14 cellular contexts compared by ENCODE assay signal in genomic region chr12:29517265-29517664, GRCh38. TPM values are rescaled to one million over a fixed set of nuclear protein-coding genes. Genes with fewer than 3 reads are reported as not detected.
DNase-seq lines count a peak whose midpoint lies in the region; ATAC-seq and TF ChIP-seq lines count a peak whose summit lies in the region.
"Had no signal": no experiment of that assay in that cellular context is flagged by ENCODE, and none has a peak within 500 bp of the region (broad histone marks: within the 10 kb centered on the region; RNA-seq: fewer than 3 reads in every experiment).

No MANE protein-coding gene starts in this region.

- H3K4me3 ChIP-seq in endodermal cell (ENCODE audit: low read length): no peak overlapping the region
- H3K4me3 ChIP-seq in prostate gland: no peak overlapping the region
- H3K4me3 ChIP-seq: MG63 had no signal

- no peaks in the 10 kb centered on the region for H3K9me3 ChIP-seq in endodermal cell (ENCODE audit: control insufficient read depth, low read length)
- H3K9me3 ChIP-seq in prostate gland: no peaks in the 10 kb centered on the region
- H3K9me3 ChIP-seq: MG63 had no signal

- H3K4me1 ChIP-seq in endodermal cell (ENCODE audit: control insufficient read depth, insufficient read depth, low read length): no peaks in the 10 kb centered on the region
- no peaks in the 10 kb centered on the region for H3K4me1 ChIP-seq in prostate gland (replicated peaks)

- ATAC-seq in sciatic nerve: no peak

- peak; percentile 15 to 26 for DNase-seq in SHP77 (lab: John Stamatoyannopoulos, UW)
- no peak for DNase-seq in SHP77 treated with DMSO at 0.1 percent for 48 hours (lab: John Stamatoyannopoulos, UW)
- peak; percentile 67 to 73 for DNase-seq in NCI-H526 (lab: John Stamatoyannopoulos, UW)
- DNase-seq in endodermal cell: no peak
- peak; percentile 23 for DNase-seq in prostate gland (ENCODE audit: low spot score)
- no peak for DNase-seq in NCI-H446 treated with DMSO at 0.1 percent for 48 hours (lab: John Stamatoyannopoulos, UW)
- no peak for DNase-seq in cardiac septum (ENCODE audit: low spot score)
- DNase-seq in sciatic nerve (ENCODE audit: low spot score): no peak
- DNase-seq: activated naive CD8-positive, alpha-beta T cell treated with anti-CD3 and anti-CD28 coated beads, Interleukin-2, amount 10 ng/mL, durations not matched to agents 7 days and 5 days; foreskin melanocyte; kidney glomerular epithelial cell; MG63; stimulated activated CD4-positive, alpha-beta T cell treated with anti-CD3 and anti-CD28 coated beads, Interleukin-15, amount 100 ng/mL, for 24 hours; stimulated activated CD8-positive, alpha-beta memory T cell treated with anti-CD3 and anti-CD28 coated beads, Interleukin-4, amount 100 ng/mL, for 48 hours had no signal

- H3K27ac ChIP-seq in endodermal cell (ENCODE audit: low read depth, low read length) (no peak overlapping the region), prostate gland (no peak overlapping the region)

- H3K36me3 Mint-ChIP-seq in endodermal cell (ENCODE audit: low read depth): peaks cover 52% of the 10 kb centered on the region
- H3K36me3 Mint-ChIP-seq: activated naive CD8-positive, alpha-beta T cell treated with anti-CD3 and anti-CD28 coated beads, Interleukin-2, amount 10 ng/mL, durations not matched to agents 7 days and 5 days had no signal

- WGBS in endodermal cell (ENCODE audit: insufficient coverage in 1 of 2, insufficient read length in 1 of 2), 2 experiments: 93% methylated on average over 4 to 7 of the region's 7 CpGs
- WGBS in prostate gland: 79% methylated on average over 7 of the region's 7 CpGs

- no peaks in the 10 kb centered on the region for H3K9me3 Mint-ChIP-seq in endodermal cell
- H3K9me3 Mint-ChIP-seq: activated naive CD8-positive, alpha-beta T cell treated with anti-CD3 and anti-CD28 coated beads, Interleukin-2, amount 10 ng/mL, durations not matched to agents 7 days and 5 days had no signal

- H3K36me3 ChIP-seq in endodermal cell (ENCODE audit: control insufficient read depth, insufficient read depth, low read length): peaks cover 46% of the 10 kb centered on the region
- no peaks in the 10 kb centered on the region for H3K36me3 ChIP-seq in prostate gland
- H3K36me3 ChIP-seq: MG63 had no signal

- TF ChIP-seq CTCF in endodermal cell (conservative IDR thresholded peaks at IDR 0.05): peak; percentile 39
- peak in 2 of 4 experiments; percentile 16 to 47 for TF ChIP-seq CTCF in prostate gland (IDR thresholded peaks at IDR 0.05)

- TF ChIP-seq POLR2A in prostate gland (IDR thresholded peaks at IDR 0.05): no peak

- no peak overlapping the region for H3K9ac ChIP-seq in endodermal cell (ENCODE audit: extremely low read depth, low read length, poor library complexity, severe bottlenecking)

- intact Hi-C loops in prostate gland (cut with DNase I): loop anchor here (10.0 kb wide), 1 partner anchor 1288 kb away; no protein-coding TSS in a partner anchor
- intact Hi-C loops in cardiac septum (cut with DNase I): no loop called here
- intact Hi-C loops in sciatic nerve (cut with DNase I): no loop called here

- no peaks in the 10 kb centered on the region for H3K27me3 Mint-ChIP-seq in endodermal cell (ENCODE audit: insufficient read depth)
- H3K27me3 Mint-ChIP-seq: activated naive CD8-positive, alpha-beta T cell treated with anti-CD3 and anti-CD28 coated beads, Interleukin-2, amount 10 ng/mL, durations not matched to agents 7 days and 5 days had no signal

- H3K27ac Mint-ChIP-seq in endodermal cell: no peak overlapping the region
- H3K27ac Mint-ChIP-seq: activated naive CD8-positive, alpha-beta T cell treated with anti-CD3 and anti-CD28 coated beads, Interleukin-2, amount 10 ng/mL, durations not matched to agents 7 days and 5 days had no signal

- H3K4me3 Mint-ChIP-seq in endodermal cell: no peak overlapping the region
- H3K4me3 Mint-ChIP-seq: activated naive CD8-positive, alpha-beta T cell treated with anti-CD3 and anti-CD28 coated beads, Interleukin-2, amount 10 ng/mL, durations not matched to agents 7 days and 5 days had no signal

- H3K4me1 Mint-ChIP-seq in endodermal cell: no peaks in the 10 kb centered on the region
- H3K4me1 Mint-ChIP-seq: activated naive CD8-positive, alpha-beta T cell treated with anti-CD3 and anti-CD28 coated beads, Interleukin-2, amount 10 ng/mL, durations not matched to agents 7 days and 5 days had no signal

- H3K27me3 ChIP-seq in endodermal cell (ENCODE audit: control insufficient read depth, insufficient read depth, low read length, poor library complexity, severe bottlenecking) (no peaks in the 10 kb centered on the region), prostate gland (replicated peaks; ENCODE audit: insufficient read depth) (no peaks in the 10 kb centered on the region)
- H3K27me3 ChIP-seq: MG63 had no signal

RNA-seq across cellular contexts. Expression of gene OVCH1, which starts 19.8 kb away (rescaled TPM):
- total RNA-seq in endodermal cell: under 1 TPM; 0.13 to 0.73 TPM
- polyA plus RNA-seq in endodermal cell (2013, experiment 1 of 2): not detected
- not detected for polyA plus RNA-seq in endodermal cell (2013, experiment 2 of 2)
- not detected for total RNA-seq in prostate gland
- total RNA-seq in cardiac septum: not detected
- total RNA-seq in sciatic nerve: 4.9 TPM
- total RNA-seq: activated naive CD8-positive, alpha-beta T cell treated with anti-CD3 and anti-CD28 coated beads, Interleukin-2, amount 10 ng/mL, durations not matched to agents 7 days and 5 days had no signal

Comparison
In these comparisons a context has a peak if more than half of its experiments do, and no peak if none do; other contexts are left out.
1. DNase-seq: peak in SHP77 (2 of 2), NCI-H526 (2 of 2) and prostate gland (single experiment); none in SHP77 treated with DMSO at 0.1 percent for 48 hours (single experiment), endodermal cell (single experiment), NCI-H446 treated with DMSO at 0.1 percent for 48 hours (single experiment), cardiac septum (single experiment) and sciatic nerve (single experiment).